Comparison of ENCODE assay signal across 35 cellular contexts in the genomic region with DNA sequence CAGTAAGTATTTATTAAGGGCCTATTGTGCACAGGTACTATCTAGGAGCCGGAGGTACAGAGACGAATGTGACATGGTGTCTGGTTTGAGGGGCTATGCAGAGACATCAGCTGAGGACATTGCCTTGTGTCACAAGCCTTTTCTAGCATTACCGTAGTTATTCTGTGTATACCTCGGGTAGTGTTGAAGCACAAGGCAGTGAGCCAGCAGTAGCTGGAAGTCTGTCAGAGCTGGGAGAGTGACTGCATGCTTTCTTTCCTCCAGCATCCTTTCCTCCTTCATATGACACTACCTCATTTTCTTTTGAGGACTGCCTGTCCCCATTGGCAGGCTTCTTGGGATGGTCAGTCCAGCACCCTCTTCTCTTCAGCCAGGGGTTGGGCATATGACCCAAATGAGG.
"Had no signal": no experiment of that assay in that cellular context is flagged by ENCODE, and none has a peak within 500 bp of the region (broad histone marks: within the 10 kb centered on the region; RNA-seq: fewer than 3 reads in every experiment).

No MANE protein-coding gene starts in this region.

- DNase-seq: activated CD4-positive, alpha-beta memory T cell treated with anti-CD3 and anti-CD28 coated beads, Interleukin-2, amount 10 ng/mL, durations not matched to agents 7 days and 5 days; activated CD4-positive, alpha-beta T cell treated with anti-CD3 and anti-CD28 coated beads for 1 hour; activated CD4-positive, alpha-beta T cell treated with anti-CD3 and anti-CD28 coated beads for 48 hours; activated CD4-positive, CD25-positive, alpha-beta regulatory T cell; activated CD8-positive, alpha-beta memory T cell treated with anti-CD3 and anti-CD28 coated beads for 24 hours; activated effector memory CD4-positive, alpha-beta T cell treated with anti-CD3 and anti-CD28 coated beads, Interleukin-2, amount 50 U/mL, for 16 hours; activated naive CD4-positive, alpha-beta T cell; activated naive CD4-positive, alpha-beta T cell treated with anti-CD3 and anti-CD28 coated beads, Interleukin-2, amount 50 U/mL, for 16 hours; activated naive CD8-positive, alpha-beta T cell treated with anti-CD3 and anti-CD28 coated beads for 36 hours; activated T-cell treated with anti-CD3 and anti-CD28 coated beads, Interleukin-2, amount 50 U/mL, for 1 hour; activated T-cell treated with anti-CD3 and anti-CD28 coated beads, Interleukin-2, amount 50 U/mL, for 72 hours; amniotic stem cell; aorta; brain microvascular endothelial cell; NCI-H1105 treated with DMSO at 0.1 percent for 48 hours; NCI-H1436; NCI-H1694; NCI-H2029; NCI-H2171; NCI-H510A; NCI-H526; NCI-H748 treated with DMSO at 0.1 percent for 48 hours; NK-92 treated with Interleukin-12 subunit alpha and Interleukin-12 subunit beta, amount 100 ng/mL, for 24 hours; PC-3; Peyer's patch; Right ventricle myocardium superior; SW 1271; T-helper 1 cell; T-helper 2 cell; T-helper 9 cell had no signal

- H3K4me1 ChIP-seq: Peyer's patch had no signal

- H3K27me3 ChIP-seq: brain microvascular endothelial cell, cardiac muscle cell, Peyer's patch had no signal

- ATAC-seq: activated T-cell treated with anti-CD3 and anti-CD28 coated beads, Interleukin-2, amount 50 U/mL, for 72 hours; activated T-helper 17 cell treated with anti-CD3 and anti-CD28 coated beads, Interleukin-2, amount 50 U/mL, for 72 hours; K562; PC-3 had no signal

- H3K27ac ChIP-seq: brain microvascular endothelial cell, cardiac muscle cell, Peyer's patch, RWPE1, VCaP had no signal

- H3K4me3 ChIP-seq: cardiac muscle cell, K562, Peyer's patch had no signal

- H3K9me3 ChIP-seq: Peyer's patch had no signal
